In genomic region chr3:124770341-124771082, GRCh38 we compare ENCODE assay signal across 11 cellular contexts. TPM values are rescaled to one million over a fixed set of nuclear protein-coding genes. Genes with fewer than 3 reads are reported as not detected.
DNase-seq lines count a peak whose midpoint lies in the region; ATAC-seq, FAIRE-seq and TF ChIP-seq lines count a peak whose summit lies in the region.
"Had no signal": no experiment of that assay in that cellular context is flagged by ENCODE, and none has a peak within 500 bp of the region (broad histone marks: within the 10 kb centered on the region; RNA-seq: fewer than 3 reads in every experiment).

No MANE protein-coding gene starts in this region.

- FAIRE-seq in pancreas (lab: Jason Lieb, UNC) = no peak

- intact Hi-C loops in pancreas (cut with DNase I) = no loop called here

- DNase-seq in DMS 273 treated with DMSO at 0.1 percent for 48 hours (lab: John Stamatoyannopoulos, UW) (peak; percentile 54), NCI-H82 treated with DMSO at 0.1 percent for 48 hours (lab: John Stamatoyannopoulos, UW; ENCODE audit: unreplicated experiment) (peak; percentile 89), fibroblast of pulmonary artery (ENCODE audit: low read depth) (peak; percentile 34), nucleus accumbens (lab: John Stamatoyannopoulos, UW) (peak in 42 of 56 donors; percentile 8 to 75 (median 42)), pancreas (no peak), occipital lobe (lab: John Stamatoyannopoulos, UW) (no peak)
- DNase-seq: CD4-positive, alpha-beta memory T cell had no signal

- WGBS in pancreas, 2 donors = 84% methylated on average over 10 of the region's 10 CpGs

- ATAC-seq in pancreas (no peak), HG03045 (IDR thresholded peaks at IDR 0.05; ENCODE audit: unreplicated experiment) (no peak), HG02870 (IDR thresholded peaks at IDR 0.05; ENCODE audit: unreplicated experiment) (no peak)
- ATAC-seq: stimulated activated memory B cell treated with anti-CD40 and anti-IgM and Interleukin-4, amounts not matched to agents 10 μg/mL and 1 μg/mL and 100 μg/mL, for 72 hours had no signal

- TF ChIP-seq CTCF in fibroblast of pulmonary artery (IDR thresholded peaks at IDR 0.05; ENCODE audit: low read length, missing control alignments) = no peak
- no peak for TF ChIP-seq CTCF in pancreas (IDR thresholded peaks at IDR 0.05)

- H3K4me3 ChIP-seq in fibroblast of pulmonary artery (replicated peaks; ENCODE audit: low read depth, low read length) (no peak overlapping the region), pancreas (no peak overlapping the region)
- H3K4me3 ChIP-seq: skin epidermis had no signal

- peaks cover 0 to 14% (median 3%) of the 10 kb centered on the region in 3 donors for H3K36me3 ChIP-seq in pancreas

- H3K27ac ChIP-seq in pancreas = no peak overlapping the region

- no peaks in the 10 kb centered on the region for H3K27me3 ChIP-seq in pancreas

- no peaks in the 10 kb centered on the region for H3K4me1 ChIP-seq in pancreas

- no peaks in the 10 kb centered on the region for H3K9me3 ChIP-seq in pancreas

RNA-seq across cellular contexts. Expression of gene UMPS, which starts 40.3 kb away (rescaled TPM):
- total RNA-seq in pancreas (10 to 100 TPM; 10.6 to 20.1 (median 14.6) TPM), occipital lobe (59.9 TPM)
- polyA plus RNA-seq in pancreas = 10 to 100 TPM in 1 of 2 donors, 1 to 10 TPM in 1; 6.6 to 10.3 TPM

Comparison
In these comparisons a context has a peak if more than half of its experiments do, and no peak if none do; other contexts are left out.
1. DNase-seq: peak in DMS 273 treated with DMSO at 0.1 percent for 48 hours (single experiment), NCI-H82 treated with DMSO at 0.1 percent for 48 hours (single experiment), fibroblast of pulmonary artery (single experiment) and nucleus accumbens (42 of 56); none in pancreas (0 of 6) and occipital lobe (single experiment).